ENCODE assay signal across 1 cellular context in genomic region chr6:115004982-115005381, GRCh38.
TF ChIP-seq lines count a peak whose summit lies in the region.

No MANE protein-coding gene starts in this region.

TF ChIP-seq in SK-N-SH, 30 proteins besides CTCF, POLR2A, EP300 and RAD21 (continued from another document):
- TF ChIP-seq REST (IDR thresholded peaks at IDR 0.05; ENCODE audit: low read depth, low read length) = no peak
- TF ChIP-seq TEAD4 (IDR thresholded peaks at IDR 0.05; ENCODE audit: borderline replicate concordance, insufficient read depth) = no peak
- no peak for TF ChIP-seq USF2 (IDR thresholded peaks at IDR 0.05; ENCODE audit: borderline replicate concordance, low read depth, low read length)
- no peak for TF ChIP-seq YY1 (IDR thresholded peaks at IDR 0.05; ENCODE audit: low read depth)
